ENCODE assay signal across 1 cellular context in the genomic region with DNA sequence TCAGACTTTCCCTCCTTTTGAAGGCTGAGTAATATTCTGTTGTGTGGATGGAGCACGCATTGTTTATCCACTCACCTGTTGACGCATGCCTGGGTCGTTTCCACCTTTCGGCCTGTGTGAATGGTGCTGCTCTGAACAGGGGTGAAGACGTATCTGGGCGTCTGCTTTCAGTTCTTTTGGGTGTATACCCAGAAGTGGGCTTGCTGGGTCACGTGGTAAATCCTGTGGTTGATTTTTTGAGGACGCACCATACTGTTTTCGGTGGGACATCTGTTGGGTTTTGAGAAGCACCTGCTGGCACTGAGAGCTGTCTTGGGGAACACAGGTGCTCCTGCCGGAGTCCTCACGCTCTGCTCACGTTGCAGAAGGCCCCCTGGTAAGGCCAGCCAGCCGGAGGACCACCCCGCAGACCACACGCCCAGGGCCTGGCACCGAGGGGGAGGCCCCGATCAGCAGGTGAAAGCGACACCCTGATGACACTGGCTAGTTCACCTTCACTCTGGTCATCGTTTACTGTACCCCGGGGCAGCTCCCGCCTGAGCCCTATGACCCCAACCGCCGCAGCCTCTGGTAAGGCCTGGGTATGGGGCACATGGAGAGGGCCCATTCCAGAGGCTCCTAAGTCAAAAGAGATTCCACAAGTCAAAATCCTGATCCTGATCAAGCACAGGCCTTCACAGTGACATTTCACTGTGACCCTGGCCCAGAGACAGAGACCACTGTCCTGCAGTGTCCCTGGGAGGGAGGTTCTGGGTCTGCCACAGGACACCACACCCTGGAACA.
TF ChIP-seq lines count a peak whose summit lies in the region.

No MANE protein-coding gene starts in this region.

TF ChIP-seq in HepG2, 621 proteins besides CTCF, POLR2A, EP300 and RAD21:
- TF ChIP-seq RAD51 (IDR thresholded peaks at IDR 0.05; ENCODE audit: borderline replicate concordance) (peak; percentile 35; the same call in 1 of the 2 replicates), ZNF124 (CRISPR knock-in tag; IDR thresholded peaks at IDR 0.05) (no peak), MBNL3 (CRISPR knock-in tag; conservative IDR thresholded peaks at IDR 0.05) (no peak)
